ENCODE assay signal across 30 cellular contexts in the genomic region with DNA sequence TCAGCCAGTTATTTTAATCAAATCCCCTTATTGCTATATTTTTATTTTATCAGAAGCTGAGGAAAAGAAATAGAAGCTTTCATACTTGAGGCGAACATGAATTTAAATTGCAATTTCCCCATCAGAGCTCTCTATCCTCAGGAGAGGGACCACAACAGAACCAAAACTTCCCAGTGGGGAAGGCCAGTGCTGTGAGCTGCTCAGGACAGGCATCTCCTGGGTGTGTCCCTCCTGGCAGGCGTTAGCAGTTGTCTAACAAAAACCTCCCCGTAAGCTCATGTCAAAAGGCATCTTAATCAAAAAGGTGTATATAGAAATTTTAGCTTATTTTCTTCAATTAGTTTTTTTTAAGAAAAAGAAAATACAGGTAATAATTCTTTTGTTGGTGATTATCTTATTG.
"Had no signal": no experiment of that assay in that cellular context is flagged by ENCODE, and none has a peak within 500 bp of the region (broad histone marks: within the 10 kb centered on the region; RNA-seq: fewer than 3 reads in every experiment).

No MANE protein-coding gene starts in this region.

- H3K27me3 ChIP-seq: neutrophil, pancreas, right atrium auricular region, right lobe of liver, spleen, suprapubic skin, testis, thyroid gland, tibial nerve, upper lobe of left lung, vagina had no signal

- ATAC-seq: naive thymus-derived CD8-positive, alpha-beta T cell; natural killer cell treated with Interleukin-12 subunit alpha and Interleukin-12 subunit beta and Interleukin-15 and Interleukin-18, amount 100 ng/mL, for 72 hours; pancreas; stimulated activated memory B cell treated with anti-CD40 and anti-IgM and Interleukin-4, amounts not matched to agents 10 μg/mL and 1 μg/mL and 100 μg/mL, for 72 hours; stimulated activated naive CD8-positive, alpha-beta T cell treated with anti-CD3 and anti-CD28 coated beads, Interleukin-15, amount 100 ng/mL, for 72 hours; stimulated activated naive CD8-positive, alpha-beta T cell treated with anti-CD3 and anti-CD28 coated beads, Interleukin-15, Interleukin-2, amounts not matched to agents 100 U/mL and 50 U/mL, for 24 hours had no signal

- DNase-seq: naive thymus-derived CD8-positive, alpha-beta T cell; nephron progenitor cell; nucleus accumbens; pancreas; retina; right lobe of liver; spleen; stimulated activated CD4-positive, alpha-beta T cell treated with anti-CD3 and anti-CD28 coated beads, Interleukin-12 subunit alpha, Interleukin-12 subunit beta, amount 100 ng/mL, for 4 hours; stimulated activated CD4-positive, alpha-beta T cell treated with anti-CD3 and anti-CD28 coated beads, Interleukin-1b, Interleukin-23, amount 100 ng/mL, for 48 hours; stimulated activated CD4-positive, alpha-beta T cell treated with anti-CD3 and anti-CD28 coated beads, Interleukin-4, amount 100 ng/mL, for 1 hour; stimulated activated CD4-positive, alpha-beta T cell treated with anti-CD3 and anti-CD28 coated beads, Interleukin-4, amount 100 ng/mL, for 4 hours; stimulated activated CD8-positive, alpha-beta memory T cell treated with anti-CD3 and anti-CD28 coated beads, Interleukin-4, amount 100 ng/mL, for 48 hours; stimulated activated naive CD4-positive, alpha-beta T cell; stimulated activated naive CD8-positive, alpha-beta T cell treated with anti-CD3 and anti-CD28 coated beads, Interleukin-15, amount 100 ng/mL, for 72 hours; stimulated activated naive CD8-positive, alpha-beta T cell treated with anti-CD3 and anti-CD28 coated beads, Interleukin-15, Interleukin-2, amounts not matched to agents 100 U/mL and 50 U/mL, for 24 hours; substantia nigra; testis; thyroid gland; trophoblast cell; upper lobe of left lung had no signal

- H3K9me3 ChIP-seq: neutrophil, pancreas, prostate gland, right atrium auricular region, right lobe of liver, suprapubic skin, testis, thyroid gland, upper lobe of left lung, vagina had no signal

- H3K36me3 ChIP-seq: neutrophil, pancreas, prostate gland, right atrium auricular region, right lobe of liver, spleen, suprapubic skin, thyroid gland, tibial nerve, upper lobe of left lung, vagina had no signal

- H3K27ac ChIP-seq: neutrophil, pancreas, right atrium auricular region, skin epidermis, spleen, suprapubic skin, thyroid gland, tibial nerve, upper lobe of left lung, vagina had no signal

- H3K4me1 ChIP-seq: spleen, thyroid gland, vagina had no signal

- H3K4me3 ChIP-seq: pancreas, prostate gland, right atrium auricular region, right lobe of liver, skin epidermis, smooth muscle cell, spleen, suprapubic skin, testis, thyroid gland, tibial nerve, upper lobe of left lung, vagina had no signal
